Comparison of ENCODE assay signal across 8 cellular contexts in the genomic region with DNA sequence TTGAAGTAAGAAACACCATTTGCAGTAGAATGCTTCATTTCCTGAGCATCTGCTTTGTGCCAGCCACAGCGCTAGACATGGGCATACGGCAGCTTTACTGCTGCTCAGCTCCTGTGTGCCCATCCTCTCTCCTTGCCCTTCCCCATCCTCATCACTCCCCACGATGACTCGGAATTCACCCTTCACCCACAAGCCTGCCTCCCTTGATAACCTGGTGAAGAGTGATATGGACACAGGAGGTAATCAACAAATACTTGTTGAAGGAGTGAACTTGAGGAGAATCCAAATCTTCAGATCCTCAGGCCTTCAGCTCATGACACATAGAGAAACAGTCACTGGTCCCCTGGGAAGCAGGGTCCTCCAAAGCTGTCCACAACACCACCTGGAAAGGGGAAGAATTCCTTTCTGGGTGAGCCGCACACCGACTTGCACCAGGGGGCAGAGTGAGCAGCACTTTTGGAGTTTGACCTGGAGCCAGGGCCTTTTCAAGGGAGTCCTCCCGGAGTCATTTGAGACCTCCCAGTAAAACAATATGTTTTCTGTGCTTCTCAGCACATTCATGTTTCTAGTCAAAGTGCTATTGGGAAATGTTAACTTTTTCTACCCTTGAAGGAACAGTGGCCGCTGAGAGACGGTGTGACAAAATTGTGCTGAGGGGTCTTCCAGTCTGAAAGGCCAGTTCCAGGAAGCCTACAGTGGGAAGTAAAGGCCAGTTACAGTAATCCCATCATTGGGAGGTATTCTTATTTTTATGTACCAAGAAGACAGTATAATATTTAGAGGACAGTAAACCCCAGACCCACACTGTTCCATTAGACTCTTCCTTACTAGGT.
A peak's percentile ranks its signal among the peaks of the same experiment; 100 is the strongest.
DNase-seq lines count a peak whose midpoint lies in the region; ATAC-seq and TF ChIP-seq lines count a peak whose summit lies in the region.

No MANE protein-coding gene starts in this region.

- no peaks in the 10 kb centered on the region for H3K36me3 Mint-ChIP-seq in activated CD4-positive, alpha-beta memory T cell treated with anti-CD3 and anti-CD28 coated beads for 36 hours
- no peaks in the 10 kb centered on the region for H3K36me3 Mint-ChIP-seq in activated CD4-positive, alpha-beta memory T cell treated with anti-CD3 and anti-CD28 coated beads, Interleukin-2, amount 10 ng/mL, durations not matched to agents 7 days and 5 days (ENCODE audit: low read depth)

- H3K27ac ChIP-seq in SU-DHL-6 (ENCODE audit: low read depth, low read length) (no peak overlapping the region), mucosa of rectum (ENCODE audit: low read depth in 2 of 2, low read length in 2 of 2) (peak overlapping the region; percentile 19 to 26)

- H3K4me3 Mint-ChIP-seq in activated CD4-positive, alpha-beta memory T cell treated with anti-CD3 and anti-CD28 coated beads for 36 hours: no peak overlapping the region
- no peak overlapping the region for H3K4me3 Mint-ChIP-seq in activated CD4-positive, alpha-beta memory T cell treated with anti-CD3 and anti-CD28 coated beads, Interleukin-2, amount 10 ng/mL, durations not matched to agents 7 days and 5 days

- H3K4me1 Mint-ChIP-seq in activated CD4-positive, alpha-beta memory T cell treated with anti-CD3 and anti-CD28 coated beads for 36 hours (ENCODE audit: low read depth): peaks cover 28% of the 10 kb centered on the region
- peaks cover 30% of the 10 kb centered on the region for H3K4me1 Mint-ChIP-seq in activated CD4-positive, alpha-beta memory T cell treated with anti-CD3 and anti-CD28 coated beads, Interleukin-2, amount 10 ng/mL, durations not matched to agents 7 days and 5 days

- intact Hi-C loops in activated CD4-positive, alpha-beta memory T cell treated with anti-CD3 and anti-CD28 coated beads for 36 hours (cut with micrococcal nuclease): loop anchor here (1.0 to 5.0 kb wide), 2 partner anchors 289 to 382 kb away; no protein-coding TSS in a partner anchor

- peak; percentile 47 for DNase-seq in activated CD4-positive, alpha-beta memory T cell treated with anti-CD3 and anti-CD28 coated beads for 36 hours
- no peak for DNase-seq in activated CD4-positive, alpha-beta memory T cell treated with anti-CD3 and anti-CD28 coated beads, Interleukin-2, amount 10 ng/mL, durations not matched to agents 7 days and 5 days
- DNase-seq in epidermal melanocyte (ENCODE audit: insufficient read length, low spot score): peak; percentile 76

- no peaks in the 10 kb centered on the region for H3K79me2 ChIP-seq in Loucy (ENCODE audit: insufficient read depth, low read length)
- no peaks in the 10 kb centered on the region for H3K79me2 ChIP-seq in SU-DHL-6 (ENCODE audit: insufficient read depth, low read length)

- no peak overlapping the region for H3K27ac Mint-ChIP-seq in activated CD4-positive, alpha-beta memory T cell treated with anti-CD3 and anti-CD28 coated beads for 36 hours
- no peak overlapping the region for H3K27ac Mint-ChIP-seq in activated CD4-positive, alpha-beta memory T cell treated with anti-CD3 and anti-CD28 coated beads, Interleukin-2, amount 10 ng/mL, durations not matched to agents 7 days and 5 days

- ATAC-seq in GM18519 (IDR thresholded peaks at IDR 0.05; ENCODE audit: low FRiP score, unreplicated experiment) (no peak), HG03135 (IDR thresholded peaks at IDR 0.05; ENCODE audit: unreplicated experiment) (no peak)

- H3K9me3 ChIP-seq in Loucy (ENCODE audit: insufficient read depth, low read depth, low read length): no peaks in the 10 kb centered on the region
- H3K9me3 ChIP-seq in SU-DHL-6 (ENCODE audit: insufficient read depth, low read length): no peaks in the 10 kb centered on the region
- no peaks in the 10 kb centered on the region for H3K9me3 ChIP-seq in mucosa of rectum (ENCODE audit: control insufficient read depth in 2 of 2, low read length in 2 of 2)

- no peaks in the 10 kb centered on the region for H3K9me3 Mint-ChIP-seq in activated CD4-positive, alpha-beta memory T cell treated with anti-CD3 and anti-CD28 coated beads for 36 hours
- no peaks in the 10 kb centered on the region for H3K9me3 Mint-ChIP-seq in activated CD4-positive, alpha-beta memory T cell treated with anti-CD3 and anti-CD28 coated beads, Interleukin-2, amount 10 ng/mL, durations not matched to agents 7 days and 5 days

- no peak overlapping the region for H3K4me3 ChIP-seq in Loucy (ENCODE audit: low read length, poor library complexity, severe bottlenecking)
- no peak overlapping the region for H3K4me3 ChIP-seq in SU-DHL-6 (ENCODE audit: insufficient read depth, low read length, poor library complexity, severe bottlenecking)
- H3K4me3 ChIP-seq in mucosa of rectum (ENCODE audit: low read length in 2 of 2): no peak overlapping the region

- H3K4me2 ChIP-seq in Loucy (ENCODE audit: low read depth, low read length, poor library complexity, severe bottlenecking): no peak overlapping the region
- no peak overlapping the region for H3K4me2 ChIP-seq in SU-DHL-6 (ENCODE audit: low read depth, low read length, poor library complexity, severe bottlenecking)

- no peak overlapping the region for H3K9ac ChIP-seq in Loucy (ENCODE audit: low read depth, low read length, poor library complexity, severe bottlenecking)
- H3K9ac ChIP-seq in SU-DHL-6 (ENCODE audit: low read length): no peak overlapping the region
- H3K9ac ChIP-seq in mucosa of rectum (ENCODE audit: low read depth in 1 of 2, low read length in 2 of 2): no peak overlapping the region

- H3K27me3 Mint-ChIP-seq in activated CD4-positive, alpha-beta memory T cell treated with anti-CD3 and anti-CD28 coated beads for 36 hours: no peaks in the 10 kb centered on the region
- peaks cover 20% of the 10 kb centered on the region for H3K27me3 Mint-ChIP-seq in activated CD4-positive, alpha-beta memory T cell treated with anti-CD3 and anti-CD28 coated beads, Interleukin-2, amount 10 ng/mL, durations not matched to agents 7 days and 5 days

- no peak overlapping the region; the same call in 1 of the 2 replicates for H2AFZ ChIP-seq in Loucy (ENCODE audit: low read length)
- no peak overlapping the region for H2AFZ ChIP-seq in SU-DHL-6 (ENCODE audit: low read depth, low read length, severe bottlenecking)

- H3K9me2 ChIP-seq in Loucy (replicated peaks; ENCODE audit: low read depth, low read length) (no peaks in the 10 kb centered on the region), SU-DHL-6 (replicated peaks; ENCODE audit: insufficient read depth, low read length) (no peaks in the 10 kb centered on the region)

- H3K27me3 ChIP-seq in Loucy (ENCODE audit: insufficient read depth, low read length, poor library complexity, severe bottlenecking) (no peaks in the 10 kb centered on the region), SU-DHL-6 (ENCODE audit: low read length) (no peaks in the 10 kb centered on the region), mucosa of rectum (ENCODE audit: control insufficient read depth in 2 of 2, insufficient read depth in 2 of 2, low read length in 2 of 2) (no peaks in the 10 kb centered on the region)

- TF ChIP-seq CTCF in Loucy (conservative IDR thresholded peaks at IDR 0.05; ENCODE audit: low read length): peak; percentile 76
- peak; percentile 26 for TF ChIP-seq CTCF in SU-DHL-6 (IDR thresholded peaks at IDR 0.05; ENCODE audit: insufficient read depth, low read length, poor library complexity, severe bottlenecking)

- POLR2A ChIA-PET in activated CD4-positive, alpha-beta memory T cell treated with anti-CD3 and anti-CD28 coated beads for 36 hours (lab: Charles Lee): no interaction called here
- POLR2A ChIA-PET in activated CD4-positive, alpha-beta memory T cell treated with anti-CD3 and anti-CD28 coated beads, Interleukin-2, amount 10 ng/mL, durations not matched to agents 7 days and 5 days (lab: Charles Lee): interaction anchor here (0.6 kb wide), 1 partner anchor 391 kb away, joined by 3 read pairs; no protein-coding TSS in a partner anchor

- CTCF ChIA-PET in activated CD4-positive, alpha-beta memory T cell treated with anti-CD3 and anti-CD28 coated beads for 36 hours (lab: Charles Lee): interaction anchor here (0.9 to 3.9 kb wide), 4 partner anchors 40 to 382 kb away, joined by 3 to 23 read pairs (median 6); partner anchors contain the start of gene ADAMTS6
- CTCF ChIA-PET in activated CD4-positive, alpha-beta memory T cell treated with anti-CD3 and anti-CD28 coated beads, Interleukin-2, amount 10 ng/mL, durations not matched to agents 7 days and 5 days (lab: Charles Lee): interaction anchor here (1.2 to 1.8 kb wide), 3 partner anchors 27 to 380 kb away, joined by 4 to 6 read pairs (median 4); no protein-coding TSS in a partner anchor

- H3F3A ChIP-seq in Loucy (ENCODE audit: low read depth): no peaks in the 10 kb centered on the region
- no peaks in the 10 kb centered on the region for H3F3A ChIP-seq in SU-DHL-6 (ENCODE audit: insufficient read depth)

- no peaks in the 10 kb centered on the region for H4K20me1 ChIP-seq in Loucy (ENCODE audit: insufficient read depth, low read length, poor library complexity, severe bottlenecking)
- H4K20me1 ChIP-seq in SU-DHL-6 (ENCODE audit: low read depth, low read length): no peaks in the 10 kb centered on the region

- no peaks in the 10 kb centered on the region for H3K36me3 ChIP-seq in Loucy (ENCODE audit: insufficient read depth, low read length)
- H3K36me3 ChIP-seq in SU-DHL-6 (ENCODE audit: low read length): no peaks in the 10 kb centered on the region
- H3K36me3 ChIP-seq in mucosa of rectum (ENCODE audit: control insufficient read depth in 2 of 2, insufficient read depth in 2 of 2, low read length in 2 of 2): no peaks in the 10 kb centered on the region

- H3K4me1 ChIP-seq in Loucy (ENCODE audit: insufficient read depth, low read length, poor library complexity, severe bottlenecking): no peaks in the 10 kb centered on the region
- peaks cover 0 to 3% of the 10 kb centered on the region in 2 donors for H3K4me1 ChIP-seq in mucosa of rectum (ENCODE audit: control insufficient read depth in 2 of 2, insufficient read depth in 2 of 2, low read length in 2 of 2)
